Comparison of ENCODE assay signal across 1 cellular context in genomic region chr18:3245853-3246635, GRCh38.
TF ChIP-seq lines count a peak whose summit lies in the region.

No MANE protein-coding gene starts in this region.

TF ChIP-seq in HepG2, 621 proteins besides CTCF, POLR2A, EP300 and RAD21 (continued from another document and continues in another):
- TF ChIP-seq FOXC1 (CRISPR knock-in tag; IDR thresholded peaks at IDR 0.05; ENCODE audit: borderline replicate concordance) (peak; percentile 49; the same call in 1 of the 2 replicates), KLF11 (CRISPR knock-in tag; IDR thresholded peaks at IDR 0.05) (peak; percentile 87), KMT2B (CRISPR knock-in tag; IDR thresholded peaks at IDR 0.05) (peak; percentile 62; the same call in 1 of the 2 replicates), ZNF292 (CRISPR knock-in tag; IDR thresholded peaks at IDR 0.05; ENCODE audit: borderline replicate concordance, low read depth) (no peak), THAP11 (CRISPR knock-in tag; IDR thresholded peaks at IDR 0.05) (peak; percentile 57), ZNF546 (CRISPR knock-in tag; conservative IDR thresholded peaks at IDR 0.05) (no peak), ZNF609 (CRISPR knock-in tag; IDR thresholded peaks at IDR 0.05; ENCODE audit: borderline replicate concordance) (peak; percentile 65; the same call in 1 of the 2 replicates), SMC3 (IDR thresholded peaks at IDR 0.05; ENCODE audit: low read length) (peak; percentile 93), NRL (CRISPR knock-in tag; IDR thresholded peaks at IDR 0.05; ENCODE audit: borderline replicate concordance) (peak; percentile 19; the same call in 1 of the 2 replicates), ZNF136 (CRISPR knock-in tag; IDR thresholded peaks at IDR 0.05; ENCODE audit: low read depth) (peak; percentile 63; the same call in 1 of the 2 replicates), ZFP62 (CRISPR knock-in tag; IDR thresholded peaks at IDR 0.05) (no peak), PHF21A (CRISPR knock-in tag; IDR thresholded peaks at IDR 0.05) (peak; percentile 42; the same call in 1 of the 2 replicates), PBX3 (CRISPR knock-in tag; IDR thresholded peaks at IDR 0.05; ENCODE audit: borderline replicate concordance) (no peak), RFXAP (CRISPR knock-in tag; IDR thresholded peaks at IDR 0.05; ENCODE audit: borderline replicate concordance) (peak; percentile 25; the same call in 1 of the 2 replicates), GTF2F1 (IDR thresholded peaks at IDR 0.05; ENCODE audit: low read length) (no peak), IKZF1 (IDR thresholded peaks at IDR 0.05) (no peak), SYNCRIP (IDR thresholded peaks at IDR 0.05; ENCODE audit: insufficient read depth, low read depth, low read length) (no peak), ZSCAN5A (CRISPR knock-in tag; IDR thresholded peaks at IDR 0.05; ENCODE audit: borderline replicate concordance) (peak; percentile 69; the same call in 1 of the 2 replicates), FOXP4 (CRISPR knock-in tag; IDR thresholded peaks at IDR 0.05) (peak; percentile 34; the same call in 1 of the 2 replicates), ZNF652 (CRISPR knock-in tag; IDR thresholded peaks at IDR 0.05; ENCODE audit: borderline replicate concordance, low read depth) (peak; percentile 8; the same call in 1 of the 2 replicates), AHDC1 (CRISPR knock-in tag; IDR thresholded peaks at IDR 0.05; ENCODE audit: borderline replicate concordance) (0 out of 2 replicates have a peak, but pooled peaks have one; percentile 19), ZNF331 (CRISPR knock-in tag; IDR thresholded peaks at IDR 0.05) (peak; percentile 31; the same call in 1 of the 2 replicates), NCOA5 (CRISPR knock-in tag; IDR thresholded peaks at IDR 0.05) (no peak), AKNA (CRISPR knock-in tag; IDR thresholded peaks at IDR 0.05; ENCODE audit: borderline replicate concordance) (no peak), RELA (CRISPR knock-in tag; IDR thresholded peaks at IDR 0.05) (0 out of 2 replicates have a peak, but pooled peaks have one; percentile 53), YEATS2 (CRISPR knock-in tag; IDR thresholded peaks at IDR 0.05; ENCODE audit: borderline replicate concordance) (0 out of 2 replicates have a peak, but pooled peaks have one; percentile 41), PRPF4 (IDR thresholded peaks at IDR 0.05; ENCODE audit: low read depth, low read length, poor library complexity, severe bottlenecking) (no peak), YY1 (IDR thresholded peaks at IDR 0.05; ENCODE audit: insufficient read depth, insufficient replicate concordance, low read depth, low read length) (peak; percentile 58), ERF (CRISPR knock-in tag; IDR thresholded peaks at IDR 0.05) (peak; percentile 65), SAP130 (CRISPR knock-in tag; IDR thresholded peaks at IDR 0.05; ENCODE audit: low read depth) (peak; percentile 78), KDM2A (CRISPR knock-in tag; IDR thresholded peaks at IDR 0.05; ENCODE audit: borderline replicate concordance, low read depth) (peak; percentile 79; the same call in 1 of the 2 replicates), DNMT3B (CRISPR knock-in tag; conservative IDR thresholded peaks at IDR 0.05) (0 out of 2 replicates have a peak, but pooled peaks have one; percentile 59), FOSL1 (CRISPR knock-in tag; IDR thresholded peaks at IDR 0.05; ENCODE audit: borderline replicate concordance) (no peak), ZNF784 (CRISPR knock-in tag; IDR thresholded peaks at IDR 0.05; ENCODE audit: borderline replicate concordance) (peak; percentile 54; the same call in 1 of the 2 replicates), POGZ (CRISPR knock-in tag; IDR thresholded peaks at IDR 0.05) (peak; percentile 61; the same call in 1 of the 2 replicates)
